ENCODE assay signal across 15 cellular contexts in the genomic region with DNA sequence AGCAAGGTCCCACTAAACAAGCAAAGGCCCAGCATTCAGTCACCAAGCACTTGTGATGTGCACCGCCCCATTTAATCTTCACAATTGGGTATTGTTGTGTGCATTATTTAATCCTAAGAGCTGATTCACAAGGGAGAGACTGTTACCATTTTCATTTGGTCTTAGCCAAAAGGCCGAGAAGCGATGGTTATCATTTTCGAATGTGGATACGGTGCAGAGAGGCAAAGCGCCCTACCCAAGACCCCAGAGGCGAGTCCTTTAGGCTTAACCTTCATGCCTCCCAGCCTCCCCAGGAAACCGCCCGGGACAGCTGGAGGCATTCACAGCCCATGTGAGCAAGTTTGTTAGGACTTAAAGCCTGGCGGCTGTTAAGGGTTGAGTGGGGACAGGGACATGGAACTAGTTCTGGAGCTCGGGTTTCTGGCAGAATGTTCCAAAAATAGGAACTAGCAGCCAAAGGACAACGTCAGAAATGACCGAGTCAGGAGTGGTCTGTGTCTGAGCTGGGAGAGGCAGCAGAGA. TPM values are rescaled to one million over a fixed set of nuclear protein-coding genes. Genes with fewer than 3 reads are reported as not detected.
A peak's percentile ranks its signal among the peaks of the same experiment; 100 is the strongest.
DNase-seq lines count a peak whose midpoint lies in the region; ATAC-seq, FAIRE-seq and TF ChIP-seq lines count a peak whose summit lies in the region.
"Had no signal": no experiment of that assay in that cellular context is flagged by ENCODE, and none has a peak within 500 bp of the region (broad histone marks: within the 10 kb centered on the region; RNA-seq: fewer than 3 reads in every experiment).

No MANE protein-coding gene starts in this region.

- no peaks in the 10 kb centered on the region for H3K36me3 Mint-ChIP-seq in osteocyte (ENCODE audit: unreplicated experiment)
- H3K36me3 Mint-ChIP-seq: activated naive CD8-positive, alpha-beta T cell treated with anti-CD3 and anti-CD28 coated beads, Interleukin-2, amount 10 ng/mL, durations not matched to agents 7 days and 5 days had no signal

- no peaks in the 10 kb centered on the region for H3K9me3 Mint-ChIP-seq in osteocyte (ENCODE audit: unreplicated experiment)
- H3K9me3 Mint-ChIP-seq: activated naive CD8-positive, alpha-beta T cell treated with anti-CD3 and anti-CD28 coated beads, Interleukin-2, amount 10 ng/mL, durations not matched to agents 7 days and 5 days; stimulated activated effector memory CD8-positive, alpha-beta T cell treated with anti-CD3 and anti-CD28 coated beads, Interleukin-12 subunit alpha, Interleukin-12 subunit beta, amount 100 ng/mL, for 72 hours had no signal

- no peak for FAIRE-seq in RCC 7860 (lab: Jason Lieb, UNC)

- peak overlapping the region; percentile 46 for H3K27ac Mint-ChIP-seq in osteocyte (ENCODE audit: unreplicated experiment)
- H3K27ac Mint-ChIP-seq: activated naive CD8-positive, alpha-beta T cell treated with anti-CD3 and anti-CD28 coated beads, Interleukin-2, amount 10 ng/mL, durations not matched to agents 7 days and 5 days; stimulated activated effector memory CD8-positive, alpha-beta T cell treated with anti-CD3 and anti-CD28 coated beads, Interleukin-12 subunit alpha, Interleukin-12 subunit beta, amount 100 ng/mL, for 72 hours had no signal

- no peaks in the 10 kb centered on the region for H3K27me3 ChIP-seq in cardiac muscle cell
- H3K27me3 ChIP-seq in vagina = no peaks in the 10 kb centered on the region

- TF ChIP-seq CTCF in cardiac muscle cell (IDR thresholded peaks at IDR 0.05; ENCODE audit: low read depth, low read length) (no peak), osteocyte (IDR thresholded peaks at IDR 0.05) (no peak), vagina (IDR thresholded peaks at IDR 0.05) (no peak)

- H3K4me3 ChIP-seq in cardiac muscle cell (no peak overlapping the region), vagina (no peak overlapping the region)

- peaks cover 13% of the 10 kb centered on the region for H3K4me1 ChIP-seq in cardiac muscle cell (ENCODE audit: low read depth)
- H3K4me1 ChIP-seq in vagina = peaks cover 24% of the 10 kb centered on the region

- TF ChIP-seq POLR2A in vagina (IDR thresholded peaks at IDR 0.05) = no peak

- no peak overlapping the region for H3K4me3 Mint-ChIP-seq in osteocyte (ENCODE audit: unreplicated experiment)
- H3K4me3 Mint-ChIP-seq: activated naive CD8-positive, alpha-beta T cell treated with anti-CD3 and anti-CD28 coated beads, Interleukin-2, amount 10 ng/mL, durations not matched to agents 7 days and 5 days; stimulated activated effector memory CD8-positive, alpha-beta T cell treated with anti-CD3 and anti-CD28 coated beads, Interleukin-12 subunit alpha, Interleukin-12 subunit beta, amount 100 ng/mL, for 72 hours had no signal

- peaks cover 19% of the 10 kb centered on the region for H3K4me1 Mint-ChIP-seq in osteocyte (ENCODE audit: unreplicated experiment)

- intact Hi-C loops in vagina (cut with DNase I) = loop anchor here (2.0 to 5.0 kb wide), 2 partner anchors 41 to 281 kb away; no protein-coding TSS in a partner anchor

- H3K36me3 ChIP-seq in cardiac muscle cell (no peaks in the 10 kb centered on the region), vagina (no peaks in the 10 kb centered on the region)

- no peak for ATAC-seq in GM18870 (IDR thresholded peaks at IDR 0.05; ENCODE audit: unreplicated experiment)
- no peak for ATAC-seq in GM21515 (IDR thresholded peaks at IDR 0.05; ENCODE audit: unreplicated experiment)
- ATAC-seq: stimulated activated effector memory CD8-positive, alpha-beta T cell treated with anti-CD3 and anti-CD28 coated beads, Interleukin-12 subunit alpha, Interleukin-12 subunit beta, amount 100 ng/mL, for 72 hours had no signal

- peak overlapping the region; percentile 75 for H3K27ac ChIP-seq in cardiac muscle cell
- H3K27ac ChIP-seq in vagina = peak overlapping the region; percentile 49
- H3K27ac ChIP-seq: epithelial cell of prostate had no signal

- DNase-seq in NCI-H82 (lab: John Stamatoyannopoulos, UW) (peak; percentile 28), NCI-H82 treated with DMSO at 0.1 percent for 48 hours (lab: John Stamatoyannopoulos, UW; ENCODE audit: unreplicated experiment) (no peak), cardiac muscle cell (ENCODE audit: low read depth in 1 of 2, low spot score in 1 of 2) (peak; percentile 15 to 72), osteocyte (ENCODE audit: extremely low spot score, unreplicated experiment) (no peak), vagina (ENCODE audit: extremely low spot score in 2 of 2) (no peak), RCC 7860 (ENCODE audit: low spot score) (no peak)
- DNase-seq: activated CD4-positive, alpha-beta T cell treated with anti-CD3 and anti-CD28 coated beads, Interleukin-2, amount 50 U/mL, for 1 hour; activated naive CD8-positive, alpha-beta T cell treated with anti-CD3 and anti-CD28 coated beads, Interleukin-2, amount 10 ng/mL, durations not matched to agents 7 days and 5 days; NCI-H2081; SHP77 treated with DMSO at 0.1 percent for 48 hours had no signal

- no peaks in the 10 kb centered on the region for H3K27me3 Mint-ChIP-seq in osteocyte (ENCODE audit: unreplicated experiment)

- H3K9me3 ChIP-seq in cardiac muscle cell (ENCODE audit: low read depth) (no peaks in the 10 kb centered on the region), vagina (no peaks in the 10 kb centered on the region)

RNA-seq across cellular contexts. Expression of a gene that starts 13.0 kb away (rescaled TPM):
- total RNA-seq in cardiac muscle cell = 0.21 TPM in 1 of 2 replicates, not detected in the other
- 0.45 TPM in 1 of 2 replicates, not detected in the other for polyA plus RNA-seq in cardiac muscle cell
- total RNA-seq in osteocyte = not detected in 2 replicates
- not detected for total RNA-seq in vagina
- total RNA-seq: A673; activated naive CD8-positive, alpha-beta T cell treated with anti-CD3 and anti-CD28 coated beads, Interleukin-2, amount 10 ng/mL, durations not matched to agents 7 days and 5 days had no signal

RNA-seq across cellular contexts. Expression of a gene that starts 31.0 kb away (rescaled TPM):
- total RNA-seq in cardiac muscle cell = 12.7 and 21.5 TPM in 2 replicates
- polyA plus RNA-seq in cardiac muscle cell = 11.8 and 18.9 TPM in 2 replicates
- total RNA-seq in osteocyte = 53.1 and 64.7 TPM in 2 replicates
- 42.5 TPM for total RNA-seq in vagina

RNA-seq across cellular contexts. Expression of a gene that starts 38.0 kb away (rescaled TPM):
- 104 and 240 TPM in 2 replicates for total RNA-seq in cardiac muscle cell
- 227 and 323 TPM in 2 replicates for polyA plus RNA-seq in cardiac muscle cell
- total RNA-seq in osteocyte = 101 and 110 TPM in 2 replicates
- total RNA-seq in vagina = 49.6 TPM

Comparison
In these comparisons a context has a peak if more than half of its experiments do, and no peak if none do; other contexts are left out.
1. DNase-seq: peak in NCI-H82 (single experiment) and cardiac muscle cell (2 of 2); none in NCI-H82 treated with DMSO at 0.1 percent for 48 hours (single experiment), osteocyte (single experiment), vagina (0 of 2) and RCC 7860 (single experiment).